8 cellular contexts compared by ENCODE assay signal in genomic region chr1:155561812-155562580, GRCh38. TPM values are rescaled to one million over a fixed set of nuclear protein-coding genes. Genes with fewer than 3 reads are reported as not detected.
DNase-seq lines count a peak whose midpoint lies in the region; ATAC-seq, FAIRE-seq and TF ChIP-seq lines count a peak whose summit lies in the region.
"Not testable (repeated sequence)": the region's sequence is repeated elsewhere in the genome, so short reads cannot be mapped to it uniquely, and the experiment has no call there.

No MANE protein-coding gene starts in this region.

- not testable (repeated sequence) for H3K9me3 Mint-ChIP-seq in HFFc6

- H3K4me1 ChIP-seq in right atrium auricular region: peaks cover 0 to 44% of the 10 kb centered on the region in 2 donors
- peaks cover 9 to 25% (median 14%) of the 10 kb centered on the region in 3 donors for H3K4me1 ChIP-seq in pancreas
- peaks cover 31 to 69% (median 49%) of the 10 kb centered on the region in 4 donors for H3K4me1 ChIP-seq in stomach

- not testable (repeated sequence) for H3K27me3 Mint-ChIP-seq in HFFc6 (ENCODE audit: insufficient read depth)

- ATAC-seq in activated CD4-positive, CD25-positive, alpha-beta regulatory T cell treated with anti-CD3 and anti-CD28 coated beads, Interleukin-2, amount 50 U/mL, for 24 hours: peak; percentile 23 to 28
- peak; percentile 38 to 62 (median 57) for ATAC-seq in pancreas

- not testable (repeated sequence) for H3K27me3 ChIP-seq in right atrium auricular region, pancreas, stomach

- 0 to 1% methylated on average over 29 to 35 of the region's 54 CpGs for WGBS in pancreas, 2 donors
- WGBS in stomach, 5 donors: 0 to 1% (median 1%) methylated on average over 19 to 49 of the region's 54 CpGs

- H3K27ac ChIP-seq in right atrium auricular region (peak overlapping the region; percentile 93 to 98), pancreas (peak overlapping the region; percentile 92 to 97 (median 96)), stomach (peak overlapping the region; percentile 92 to 100 (median 96))

- H3K4me3 Mint-ChIP-seq in HFFc6: peak overlapping the region; percentile 100

- H3K4me3 ChIP-seq in NB4 (ENCODE audit: low read depth, low read length) (peak overlapping the region; percentile 79), right atrium auricular region (peak overlapping the region; percentile 91 to 95), pancreas (peak overlapping the region; percentile 64 to 94 (median 91)), stomach (peak overlapping the region; percentile 76 to 94 (median 88))

- peaks cover 25% of the 10 kb centered on the region for H3K4me1 Mint-ChIP-seq in HFFc6 (ENCODE audit: low read depth)

- not testable (repeated sequence) for FAIRE-seq in pancreas (lab: Jason Lieb, UNC)

- not testable (repeated sequence) for TF ChIP-seq POLR2A in NB4 (IDR thresholded peaks at IDR 0.05; ENCODE audit: extremely low read depth, insufficient read length); stomach (IDR thresholded peaks at IDR 0.05)

- intact Hi-C loops in pancreas (cut with DNase I); stomach (cut with DNase I; ENCODE audit: low total_unique reads): not testable (repeated sequence)

- POLR2A ChIA-PET in GM10248 (lab: Yijun Ruan, JAX): not testable (repeated sequence)

- H3K36me3 Mint-ChIP-seq in HFFc6 (ENCODE audit: low read depth): peaks cover 14% of the 10 kb centered on the region

- H3K9me3 ChIP-seq in right atrium auricular region, pancreas, stomach: not testable (repeated sequence)

- H3K36me3 ChIP-seq in right atrium auricular region, pancreas: not testable (repeated sequence)
- peaks cover 0 to 14% (median 6%) of the 10 kb centered on the region in 4 donors for H3K36me3 ChIP-seq in stomach

- H3K27ac Mint-ChIP-seq in HFFc6: peak overlapping the region; percentile 99

- CTCF ChIA-PET in GM10248 (lab: Yijun Ruan, JAX): not testable (repeated sequence)

- not testable (repeated sequence) for TF ChIP-seq EP300 in stomach (IDR thresholded peaks at IDR 0.05)

- DNase-seq in GM10248 (ENCODE audit: extremely low spot score) (peak; percentile 45), HFFc6 (peak; percentile 19), astrocyte of the hippocampus (ENCODE audit: low read depth, low spot score) (peak; percentile 79), pancreas (peak in 5 of 6 donors; percentile 33 to 81 (median 46)), stomach (peak; percentile 42)
- DNase-seq in NB4 (ENCODE audit: low read depth); right atrium auricular region (ENCODE audit: low spot score): not testable (repeated sequence)

- not testable (repeated sequence) for TF ChIP-seq CTCF in GM10248 (IDR thresholded peaks at IDR 0.05; ENCODE audit: control extremely low read depth, extremely low read depth, low read depth, missing control alignments); HFFc6 (IDR thresholded peaks at IDR 0.05); NB4 (IDR thresholded peaks at IDR 0.05; ENCODE audit: low read depth, low read length); right atrium auricular region (IDR thresholded peaks at IDR 0.05); pancreas (IDR thresholded peaks at IDR 0.05); stomach (IDR thresholded peaks at IDR 0.05)

RNA-seq across cellular contexts. Expression of gene ASH1L, which starts 0.6 kb away (rescaled TPM):
- 10 to 100 TPM; 25.7 to 32.5 (median 26.7) TPM for total RNA-seq in HFFc6 (2021; fragmentation: NEBNext Ultra II Directional; extraction: Animal tissue kit (Norgen Biotek cat#: 25700))
- total RNA-seq in right atrium auricular region: 10 to 100 TPM; 37.2 to 50.2 TPM
- total RNA-seq in pancreas: 10 to 100 TPM; 21.2 to 38.6 (median 24.8) TPM
- 1 to 10 TPM; 6.2 to 7.8 TPM for polyA plus RNA-seq in pancreas
- 10 to 100 TPM; 21.1 to 69.4 (median 53.1) TPM for total RNA-seq in stomach
- 1 to 10 TPM; 3.0 to 5.4 (median 5.3) TPM for polyA plus RNA-seq in stomach

RNA-seq across cellular contexts. Expression of gene MSTO1, which starts 48.0 kb away (rescaled TPM):
- 10 to 100 TPM; 34.8 to 40.5 (median 37.5) TPM for total RNA-seq in HFFc6 (2021; fragmentation: NEBNext Ultra II Directional; extraction: Animal tissue kit (Norgen Biotek cat#: 25700))
- total RNA-seq in right atrium auricular region (1 to 10 TPM; 4.4 to 4.8 TPM), pancreas (10 to 100 TPM; 10.8 to 27.0 (median 19.8) TPM), stomach (10 to 100 TPM in 3 of 5 donors, 1 to 10 TPM in 2; 2.3 to 31.0 (median 24.9) TPM)
- polyA plus RNA-seq in pancreas (10 to 100 TPM; 47.0 to 47.1 TPM), stomach (10 to 100 TPM; 12.8 to 17.4 (median 14.8) TPM)
